In genomic region chr21:41169701-41170100, GRCh38 we compare ENCODE assay signal across 8 cellular contexts. TPM values are rescaled to one million over a fixed set of nuclear protein-coding genes. Genes with fewer than 3 reads are reported as not detected.
DNase-seq lines count a peak whose midpoint lies in the region; ATAC-seq and TF ChIP-seq lines count a peak whose summit lies in the region.

No MANE protein-coding gene starts in this region.

- H3K4me1 ChIP-seq in ascending aorta (peaks cover 0 to 21% of the 10 kb centered on the region in 2 donors), sigmoid colon (peaks cover 0 to 30% (median 27%) of the 10 kb centered on the region in 4 donors)

- 73 to 75% methylated on average over 6 of the region's 6 CpGs for WGBS in sigmoid colon, 2 donors

- intact Hi-C loops in ascending aorta (cut with DNase I) (loop anchor here (1.0 to 10.0 kb wide), 5 partner anchors 78 to 1325 kb away; partner anchors contain the start of genes MX1, RIPK4 and RSPH1), sigmoid colon (cut with DNase I) (loop anchor here (1.0 to 5.0 kb wide), 4 partner anchors 37 to 1297 kb away; partner anchors contain the start of gene MX1)

- no peak for ATAC-seq in HG03108 (IDR thresholded peaks at IDR 0.05; ENCODE audit: unreplicated experiment)
- no peak for ATAC-seq in esophagus mucosa
- no peak for ATAC-seq in HG02798 (IDR thresholded peaks at IDR 0.05; ENCODE audit: poor library complexity, unreplicated experiment)

- peak in 1 of 4 donors; percentile 13 for TF ChIP-seq EP300 in sigmoid colon (IDR thresholded peaks at IDR 0.05)

- peak overlapping the region; percentile 92 to 99 for H3K4me3 ChIP-seq in ascending aorta
- peak overlapping the region in 2 of 4 donors; percentile 85 to 95 for H3K4me3 ChIP-seq in sigmoid colon

- peak overlapping the region; percentile 47 to 61 for H3K27ac ChIP-seq in ascending aorta
- H3K27ac ChIP-seq in sigmoid colon, result peak overlapping the region; percentile 93 to 98 (median 95)

- H3K27me3 ChIP-seq in ascending aorta (no peaks in the 10 kb centered on the region), sigmoid colon (no peaks in the 10 kb centered on the region)

- H3K36me3 ChIP-seq in ascending aorta (no peaks in the 10 kb centered on the region), sigmoid colon (no peaks in the 10 kb centered on the region)

- TF ChIP-seq CTCF in ascending aorta (IDR thresholded peaks at IDR 0.05) (no peak), sigmoid colon (IDR thresholded peaks at IDR 0.05) (no peak)

- no peak for TF ChIP-seq POLR2A in sigmoid colon (IDR thresholded peaks at IDR 0.05)

- H3K9me3 ChIP-seq in ascending aorta (no peaks in the 10 kb centered on the region), sigmoid colon (no peaks in the 10 kb centered on the region)

- DNase-seq in H4 (ENCODE audit: low spot score) (peak; percentile 28), ascending aorta (ENCODE audit: low spot score in 2 of 2) (no peak), islet precursor cell (peak; percentile 31), sigmoid colon (no peak), DMS153 (lab: John Stamatoyannopoulos, UW) (no peak)

RNA-seq across cellular contexts. Expression of gene BACE2, which starts 1.7 kb away (rescaled TPM):
- 85.6 and 109 TPM in 2 replicates for total RNA-seq in H4 (2014; rRNA removed; shearing (Covaris generic))
- 151 TPM for total RNA-seq in ascending aorta
- 100 to 1,000 TPM in 1 of 4 donors, 10 to 100 TPM in 3; 52.1 to 204 (median 53.1) TPM for total RNA-seq in sigmoid colon
- polyA plus RNA-seq in sigmoid colon, result 10 to 100 TPM; 12.0 to 71.6 (median 13.2) TPM
- total RNA-seq in esophagus mucosa, result 39.6 TPM

Comparison
In these comparisons a context has a peak if more than half of its experiments do, and no peak if none do; other contexts are left out.
1. DNase-seq: peak in H4 (single experiment) and islet precursor cell (single experiment); none in ascending aorta (0 of 2), sigmoid colon (single experiment) and DMS153 (single experiment).